Comparison of ENCODE assay signal across 25 cellular contexts in genomic region chr10:114167985-114168384, GRCh38. TPM values are rescaled to one million over a fixed set of nuclear protein-coding genes. Genes with fewer than 3 reads are reported as not detected.
DNase-seq lines count a peak whose midpoint lies in the region; ATAC-seq, FAIRE-seq and TF ChIP-seq lines count a peak whose summit lies in the region.
"Had no signal": no experiment of that assay in that cellular context is flagged by ENCODE, and none has a peak within 500 bp of the region (broad histone marks: within the 10 kb centered on the region; RNA-seq: fewer than 3 reads in every experiment).

No MANE protein-coding gene starts in this region.

- peaks cover 52% of the 10 kb centered on the region for H3K4me1 Mint-ChIP-seq in stimulated activated naive CD8-positive, alpha-beta T cell treated with anti-CD3 and anti-CD28 coated beads, Interleukin-15, amount 100 ng/mL, for 72 hours

- FAIRE-seq in GM19239 (lab: Jason Lieb, UNC) (peak; percentile 44), GM12878 (lab: Jason Lieb, UNC) (no peak)
- FAIRE-seq: H54 had no signal

- no peaks in the 10 kb centered on the region for H3K27me3 Mint-ChIP-seq in stimulated activated naive CD8-positive, alpha-beta T cell treated with anti-CD3 and anti-CD28 coated beads, Interleukin-15, amount 100 ng/mL, for 72 hours
- H3K27me3 Mint-ChIP-seq: CD4-positive, alpha-beta T cell had no signal

- no peak overlapping the region for H2AFZ ChIP-seq in GM12878 (ENCODE audit: control insufficient read depth, low read depth, low read length)

- H3K4me2 ChIP-seq in GM12878 (ENCODE audit: control insufficient read depth, insufficient read depth), result no peak overlapping the region
- H3K4me2 ChIP-seq: BLaER1 had no signal

- H3K9ac ChIP-seq in GM12878 (ENCODE audit: control insufficient read depth, insufficient read depth, low read length), result no peak overlapping the region
- H3K9ac ChIP-seq: BLaER1 had no signal

- TF ChIP-seq EP300 in GM12878 (IDR thresholded peaks at IDR 0.05; ENCODE audit: borderline replicate concordance in 1 of 2, control insufficient read depth in 1 of 2, low read depth in 2 of 2, low read length in 2 of 2) (no peak), suprapubic skin (IDR thresholded peaks at IDR 0.05) (no peak)

- POLR2A ChIA-PET in GM12878 (lab: Charles Lee), result interaction anchor here (0.6 to 0.7 kb wide), 7 partner anchors 9 to 975 kb away, joined by 3 to 6 read pairs (median 4); no protein-coding TSS in a partner anchor

- TF ChIP-seq RAD21 in GM12878 (IDR thresholded peaks at IDR 0.05; ENCODE audit: insufficient read depth, low read depth, low read length), result no peak

- H3K4me1 ChIP-seq in GM12878 (ENCODE audit: control insufficient read depth, insufficient read depth, low read length), result peaks cover 8% of the 10 kb centered on the region
- H3K4me1 ChIP-seq in suprapubic skin, result peaks cover 42% of the 10 kb centered on the region

- DNase-seq in activated CD4-positive, CD25-positive, alpha-beta regulatory T cell treated with anti-CD3 and anti-CD28 coated beads, Interleukin-2, amount 50 U/mL, for 72 hours, result no peak
- DNase-seq in GM19239 (ENCODE audit: insufficient read length, low spot score), result no peak
- DNase-seq in GM12878 (ENCODE audit: low read depth, low spot score), result no peak
- no peak for DNase-seq in stimulated activated naive CD8-positive, alpha-beta T cell treated with anti-CD3 and anti-CD28 coated beads, Interleukin-15, amount 100 ng/mL, for 72 hours
- no peak for DNase-seq in suprapubic skin (ENCODE audit: low spot score in 2 of 2)
- DNase-seq in posterior vena cava (ENCODE audit: low spot score), result no peak
- DNase-seq: ACHN; CD4-positive, alpha-beta T cell; COR-L47; DMS 273 treated with DMSO at 0.1 percent for 48 hours; DMS79 treated with DMSO at 0.1 percent for 48 hours; Kasumi-1; NCI-H1694; NCI-H2081; NCI-H2171 treated with DMSO at 0.1 percent for 48 hours; NCI-H446; NCI-H526; Peyer's patch; SJCRH30 had no signal

- H3K9me3 ChIP-seq in GM12878 (replicated peaks; ENCODE audit: control insufficient read depth, insufficient read depth, low read length), result peaks cover 4% of the 10 kb centered on the region
- H3K9me3 ChIP-seq in suprapubic skin, result no peaks in the 10 kb centered on the region

- no peak for TF ChIP-seq POLR2A in GM12878 (IDR thresholded peaks at IDR 0.05; ENCODE audit: low read depth, low read length)
- no peak for TF ChIP-seq POLR2A in suprapubic skin (IDR thresholded peaks at IDR 0.05)

- WGBS in GM12878 (ENCODE audit: insufficient coverage, insufficient replicate concordance, low lambda C conversion rate, missing lambda C conversion rate), result 46% methylated on average over 3 of the region's 3 CpGs
- WGBS in suprapubic skin, result 91% methylated on average over 3 of the region's 3 CpGs

- SMC1A ChIA-PET in GM12878 (lab: Charles Lee; ENCODE audit: uncharacterized antibody, unreplicated experiment), result interaction anchor here (0.7 to 1.4 kb wide), 2 partner anchors 12 to 338 kb away, joined by 3 to 6 read pairs; no protein-coding TSS in a partner anchor

- H3K4me3 ChIP-seq in GM12878, result no peak overlapping the region
- no peak overlapping the region for H3K4me3 ChIP-seq in suprapubic skin
- H3K4me3 ChIP-seq: BLaER1, Peyer's patch, SJCRH30 had no signal

- BruUV-seq in GM12878 (replicated peaks; lab: Mats Ljungman, UMichigan), result no TSS peak

- no peak for TF ChIP-seq CTCF in GM12878 (IDR thresholded peaks at IDR 0.05 in 2 of 3, conservative IDR thresholded peaks at IDR 0.05 in 1 of 3; ENCODE audit: control insufficient read depth in 2 of 3, extremely low read depth in 1 of 3, insufficient read depth in 1 of 3, low read depth in 3 of 3, low read length in 3 of 3)
- TF ChIP-seq CTCF in suprapubic skin (IDR thresholded peaks at IDR 0.05), result no peak

- ATAC-seq in activated CD4-positive, CD25-positive, alpha-beta regulatory T cell treated with anti-CD3 and anti-CD28 coated beads, Interleukin-2, amount 50 U/mL, for 24 hours, result peak; percentile 53 to 66
- ATAC-seq in GM12878 (no peak; the same call in 2 of the 3 replicates), HG02973 (IDR thresholded peaks at IDR 0.05; ENCODE audit: unreplicated experiment) (no peak)
- peak; percentile 28 for ATAC-seq in stimulated activated naive CD8-positive, alpha-beta T cell treated with anti-CD3 and anti-CD28 coated beads, Interleukin-15, amount 100 ng/mL, for 72 hours

- peaks cover 23% of the 10 kb centered on the region for H3K79me2 ChIP-seq in GM12878 (ENCODE audit: control insufficient read depth, insufficient read depth, low read length)

- H3K36me3 ChIP-seq in GM12878 (ENCODE audit: control insufficient read depth in 2 of 2, insufficient read depth in 2 of 2, low read length in 1 of 2) (peaks cover 0 to 1% of the 10 kb centered on the region in 2 experiments; a peak in 2 of 4 replicates), suprapubic skin (no peaks in the 10 kb centered on the region)

- in situ Hi-C loops in GM12878 (cut with MboI), result no loop called here

- H3K27me3 ChIP-seq in GM12878 (replicated peaks in 1 of 2; ENCODE audit: control insufficient read depth in 2 of 2, insufficient read depth in 2 of 2, low read length in 1 of 2) (no peaks in the 10 kb centered on the region), suprapubic skin (no peaks in the 10 kb centered on the region)
- H3K27me3 ChIP-seq: BLaER1, Peyer's patch, SJCRH30 had no signal

- RAD21 ChIA-PET in GM12878 (lab: Charles Lee; ENCODE audit: unreplicated experiment), result interaction anchor here (0.7 kb wide), 1 partner anchor 43 kb away, joined by 4 read pairs; no protein-coding TSS in a partner anchor

- intact Hi-C loops in GM12878 (cut with micrococcal nuclease; ENCODE audit: unreplicated experiment) (no loop called here), posterior vena cava (cut with DNase I) (no loop called here)

- H3K4me3 Mint-ChIP-seq in stimulated activated naive CD8-positive, alpha-beta T cell treated with anti-CD3 and anti-CD28 coated beads, Interleukin-15, amount 100 ng/mL, for 72 hours, result no peak overlapping the region

- H3K27ac ChIP-seq in GM12878 (ENCODE audit: control insufficient read depth, insufficient read depth) (no peak overlapping the region), suprapubic skin (no peak overlapping the region)
- H3K27ac ChIP-seq: BLaER1, Peyer's patch, SJCRH30 had no signal

- CTCF ChIA-PET in GM12878 (lab: Yijun Ruan, JAX), result no interaction called here

- H4K20me1 ChIP-seq in GM12878 (ENCODE audit: control insufficient read depth, insufficient read depth), result no peaks in the 10 kb centered on the region

- H3K9me3 Mint-ChIP-seq in stimulated activated naive CD8-positive, alpha-beta T cell treated with anti-CD3 and anti-CD28 coated beads, Interleukin-15, amount 100 ng/mL, for 72 hours, result peaks cover 7% of the 10 kb centered on the region in 2 donors

- no peak overlapping the region for H3K27ac Mint-ChIP-seq in stimulated activated naive CD8-positive, alpha-beta T cell treated with anti-CD3 and anti-CD28 coated beads, Interleukin-15, amount 100 ng/mL, for 72 hours
- H3K27ac Mint-ChIP-seq: CD4-positive, alpha-beta T cell had no signal

TF ChIP-seq in GM12878, 131 proteins besides CTCF, POLR2A, EP300 and RAD21 (continues in another document):
- TF ChIP-seq JUNB (IDR thresholded peaks at IDR 0.05), result peak; percentile 30; the same call in 1 of the 2 replicates

RNA-seq across cellular contexts. Expression of gene CCDC186, which starts 6.0 kb away (rescaled TPM):
- 35.5 and 51.6 TPM in 2 replicates for total RNA-seq in GM12878 (2013; cell fraction: nucleolus; rRNA removed)
- total RNA-seq in GM12878 (2014; rRNA removed), result 8.3 and 9.9 TPM in 2 replicates
- 13.1 and 14.0 TPM in 2 replicates for total RNA-seq in GM12878 (2014; rRNA removed; fragmentation: Illumina TruSeq; extraction: Trizol)
- total RNA-seq in GM12878 (2021), result 7.3 and 7.4 TPM in 2 replicates
- 2.8 TPM for polyA plus RNA-seq in GM12878 (2011; ENCODE audit: low read depth)
- 7.5 and 14.8 TPM in 2 replicates for polyA plus RNA-seq in GM12878 (2011; rRNA removed)
- 2.4 TPM in 2 replicates for polyA plus RNA-seq in GM12878 (2011; cell fraction: cytosol; rRNA removed)
- 5.4 and 6.5 TPM in 2 replicates for polyA plus RNA-seq in GM12878 (2011; cell fraction: nucleus; rRNA removed)
- 5.5 and 7.0 TPM in 2 replicates for polyA plus RNA-seq in GM12878 (2012)
- 10.4 and 11.4 TPM in 2 replicates for polyA plus RNA-seq in GM12878 (2014; fragmentation: Illumina TruSeq; extraction: Trizol)
- 1 to 10 TPM; 3.5 to 5.4 TPM for polyA plus RNA-seq in GM12878 (2014; fragmentation: Nextera tagmentation; extraction: Ambion mirVana)
- polyA plus RNA-seq in GM12878 (2014; rRNA removed), result 5.9 and 6.7 TPM in 2 replicates
- 1 to 10 TPM; 6.6 to 7.2 TPM for polyA plus RNA-seq in GM12878 (2016; fragmentation: Nextera tagmentation; extraction: Ambion mirVana)
- 8.0 and 9.7 TPM in 2 replicates for polyA minus RNA-seq in GM12878 (2011; rRNA and poly(A)+ RNA removed)
- polyA minus RNA-seq in GM12878 (2011; cell fraction: cytosol; rRNA and poly(A)+ RNA removed), result 2.8 and 3.8 TPM in 2 replicates
- polyA minus RNA-seq in GM12878 (2011; cell fraction: nucleus; rRNA and poly(A)+ RNA removed), result 8.8 and 13.3 TPM in 2 replicates
- 10 to 100 TPM; 39.0 to 87.8 (median 50.9) TPM for total RNA-seq in suprapubic skin
- total RNA-seq in posterior vena cava, result 10 to 100 TPM; 17.7 to 18.2 TPM

RNA-seq across cellular contexts. Expression of gene TDRD1, which starts 11.2 kb away (rescaled TPM):
- total RNA-seq in GM12878 (2013; cell fraction: nucleolus; rRNA removed), result not detected in 2 replicates
- not detected in 2 replicates for total RNA-seq in GM12878 (2014; rRNA removed)
- not detected in 2 replicates for total RNA-seq in GM12878 (2014; rRNA removed; fragmentation: Illumina TruSeq; extraction: Trizol)
- not detected in 2 replicates for total RNA-seq in GM12878 (2021)
- not detected for polyA plus RNA-seq in GM12878 (2011; ENCODE audit: low read depth)
- not detected in 2 replicates for polyA plus RNA-seq in GM12878 (2011; rRNA removed)
- not detected in 2 replicates for polyA plus RNA-seq in GM12878 (2011; cell fraction: cytosol; rRNA removed)
- polyA plus RNA-seq in GM12878 (2011; cell fraction: nucleus; rRNA removed), result not detected in 2 replicates
- not detected in 2 replicates for polyA plus RNA-seq in GM12878 (2012)
- polyA plus RNA-seq in GM12878 (2014; fragmentation: Illumina TruSeq; extraction: Trizol), result 0.04 TPM in 1 of 2 replicates, not detected in the other
- polyA plus RNA-seq in GM12878 (2014; fragmentation: Nextera tagmentation; extraction: Ambion mirVana), result not detected
- 0.03 TPM in 1 of 2 replicates, not detected in the other for polyA plus RNA-seq in GM12878 (2014; rRNA removed)
- polyA plus RNA-seq in GM12878 (2016; fragmentation: Nextera tagmentation; extraction: Ambion mirVana), result not detected
- polyA minus RNA-seq in GM12878 (2011; rRNA and poly(A)+ RNA removed), result not detected in 2 replicates
- polyA minus RNA-seq in GM12878 (2011; cell fraction: cytosol; rRNA and poly(A)+ RNA removed), result not detected in 2 replicates
- polyA minus RNA-seq in GM12878 (2011; cell fraction: nucleus; rRNA and poly(A)+ RNA removed), result not detected in 2 replicates
- under 1 TPM in 3 of 4 donors, not detected in 1; 0.17 to 0.42 (median 0.40) TPM for total RNA-seq in suprapubic skin
- total RNA-seq in posterior vena cava, result under 1 TPM; 0.48 to 0.69 TPM
- total RNA-seq: CD4-positive, alpha-beta T cell; MCF 10A; OCI-LY7 had no signal

Comparison
In these comparisons a context has a peak if more than half of its experiments do, and no peak if none do; other contexts are left out.
1. ATAC-seq: peak in activated CD4-positive, CD25-positive, alpha-beta regulatory T cell treated with anti-CD3 and anti-CD28 coated beads, Interleukin-2, amount 50 U/mL, for 24 hours (2 of 2) and stimulated activated naive CD8-positive, alpha-beta T cell treated with anti-CD3 and anti-CD28 coated beads, Interleukin-15, amount 100 ng/mL, for 72 hours (single experiment); none in GM12878 (single experiment) and HG02973 (single experiment).